Comparison of ENCODE assay signal across 14 cellular contexts in genomic region chr4:24373662-24374061, GRCh38.
DNase-seq lines count a peak whose midpoint lies in the region; ATAC-seq and TF ChIP-seq lines count a peak whose summit lies in the region.
"Had no signal": no experiment of that assay in that cellular context is flagged by ENCODE, and none has a peak within 500 bp of the region (broad histone marks: within the 10 kb centered on the region; RNA-seq: fewer than 3 reads in every experiment).

No MANE protein-coding gene starts in this region.

- intact Hi-C loops in activated CD8-positive, alpha-beta T cell treated with anti-CD3 and anti-CD28 coated beads for 36 hours (cut with micrococcal nuclease) = no loop called here

- H3K27ac ChIP-seq in caudate nucleus (ENCODE audit: low read depth, low read length) = peak overlapping the region; percentile 67
- H3K27ac ChIP-seq: BLaER1, GM23248 had no signal

- peaks cover 9% of the 10 kb centered on the region for H3K27me3 Mint-ChIP-seq in activated naive CD8-positive, alpha-beta T cell treated with anti-CD3 and anti-CD28 coated beads for 36 hours
- peaks cover 2% of the 10 kb centered on the region for H3K27me3 Mint-ChIP-seq in activated naive CD8-positive, alpha-beta T cell treated with anti-CD3 and anti-CD28 coated beads, Interleukin-2, amount 50 U/mL, for 24 hours
- peaks cover 6% of the 10 kb centered on the region for H3K27me3 Mint-ChIP-seq in activated CD8-positive, alpha-beta T cell treated with anti-CD3 and anti-CD28 coated beads for 36 hours
- H3K27me3 Mint-ChIP-seq: CD8-positive, alpha-beta memory T cell had no signal

- CTCF ChIA-PET in activated CD8-positive, alpha-beta T cell treated with anti-CD3 and anti-CD28 coated beads for 36 hours (lab: Charles Lee) = no interaction called here

- no peaks in the 10 kb centered on the region for H3K9me3 Mint-ChIP-seq in activated naive CD8-positive, alpha-beta T cell treated with anti-CD3 and anti-CD28 coated beads for 36 hours
- H3K9me3 Mint-ChIP-seq in activated naive CD8-positive, alpha-beta T cell treated with anti-CD3 and anti-CD28 coated beads, Interleukin-2, amount 50 U/mL, for 24 hours = no peaks in the 10 kb centered on the region
- peaks cover 2% of the 10 kb centered on the region for H3K9me3 Mint-ChIP-seq in activated CD8-positive, alpha-beta T cell treated with anti-CD3 and anti-CD28 coated beads for 36 hours

- no peak overlapping the region for H3K4me3 Mint-ChIP-seq in activated naive CD8-positive, alpha-beta T cell treated with anti-CD3 and anti-CD28 coated beads for 36 hours
- no peak overlapping the region for H3K4me3 Mint-ChIP-seq in activated naive CD8-positive, alpha-beta T cell treated with anti-CD3 and anti-CD28 coated beads, Interleukin-2, amount 50 U/mL, for 24 hours
- H3K4me3 Mint-ChIP-seq in activated CD8-positive, alpha-beta T cell treated with anti-CD3 and anti-CD28 coated beads for 36 hours = no peak overlapping the region
- H3K4me3 Mint-ChIP-seq: CD8-positive, alpha-beta memory T cell had no signal

- TF ChIP-seq CTCF in activated CD8-positive, alpha-beta T cell treated with anti-CD3 and anti-CD28 coated beads for 36 hours (IDR thresholded peaks at IDR 0.05) = no peak

- DNase-seq in activated naive CD8-positive, alpha-beta T cell treated with anti-CD3 and anti-CD28 coated beads for 36 hours = no peak
- DNase-seq in activated naive CD8-positive, alpha-beta T cell treated with anti-CD3 and anti-CD28 coated beads, Interleukin-2, amount 50 U/mL, for 24 hours = no peak
- no peak for DNase-seq in caudate nucleus (lab: John Stamatoyannopoulos, UW)
- no peak for DNase-seq in left lobe of liver (ENCODE audit: low spot score)
- DNase-seq in germinal center (ENCODE audit: low spot score) = no peak
- no peak for DNase-seq in activated CD8-positive, alpha-beta T cell treated with anti-CD3 and anti-CD28 coated beads for 36 hours
- DNase-seq in activated T-cell treated with anti-CD3 and anti-CD28 coated beads, Interleukin-2, amount 50 U/mL, for 48 hours = no peak
- DNase-seq: 8988T; AML-193; CD8-positive, alpha-beta memory T cell; DMS53; GM23248 had no signal

- no peak for ATAC-seq in activated naive CD8-positive, alpha-beta T cell treated with anti-CD3 and anti-CD28 coated beads, Interleukin-2, amount 50 U/mL, for 24 hours
- ATAC-seq in left lobe of liver = peak; percentile 71
- ATAC-seq in activated CD8-positive, alpha-beta T cell treated with anti-CD3 and anti-CD28 coated beads for 36 hours = no peak
- ATAC-seq: HCT116 had no signal

- POLR2A ChIA-PET in activated CD8-positive, alpha-beta T cell treated with anti-CD3 and anti-CD28 coated beads for 36 hours (lab: Charles Lee) = no interaction called here

- H3K4me1 Mint-ChIP-seq in activated naive CD8-positive, alpha-beta T cell treated with anti-CD3 and anti-CD28 coated beads for 36 hours = peaks cover 2% of the 10 kb centered on the region
- no peaks in the 10 kb centered on the region for H3K4me1 Mint-ChIP-seq in activated naive CD8-positive, alpha-beta T cell treated with anti-CD3 and anti-CD28 coated beads, Interleukin-2, amount 50 U/mL, for 24 hours
- H3K4me1 Mint-ChIP-seq in activated CD8-positive, alpha-beta T cell treated with anti-CD3 and anti-CD28 coated beads for 36 hours (ENCODE audit: low read depth) = no peaks in the 10 kb centered on the region
- H3K4me1 Mint-ChIP-seq: CD8-positive, alpha-beta memory T cell had no signal

- H3K27ac Mint-ChIP-seq in activated naive CD8-positive, alpha-beta T cell treated with anti-CD3 and anti-CD28 coated beads for 36 hours = peak overlapping the region; percentile 25
- no peak overlapping the region for H3K27ac Mint-ChIP-seq in activated naive CD8-positive, alpha-beta T cell treated with anti-CD3 and anti-CD28 coated beads, Interleukin-2, amount 50 U/mL, for 24 hours
- no peak overlapping the region for H3K27ac Mint-ChIP-seq in activated CD8-positive, alpha-beta T cell treated with anti-CD3 and anti-CD28 coated beads for 36 hours
- H3K27ac Mint-ChIP-seq: CD8-positive, alpha-beta memory T cell had no signal

- no peaks in the 10 kb centered on the region for H3K36me3 Mint-ChIP-seq in activated naive CD8-positive, alpha-beta T cell treated with anti-CD3 and anti-CD28 coated beads for 36 hours
- no peaks in the 10 kb centered on the region for H3K36me3 Mint-ChIP-seq in activated naive CD8-positive, alpha-beta T cell treated with anti-CD3 and anti-CD28 coated beads, Interleukin-2, amount 50 U/mL, for 24 hours (ENCODE audit: low read depth)
- no peaks in the 10 kb centered on the region for H3K36me3 Mint-ChIP-seq in activated CD8-positive, alpha-beta T cell treated with anti-CD3 and anti-CD28 coated beads for 36 hours (ENCODE audit: low read depth)
- H3K36me3 Mint-ChIP-seq: CD8-positive, alpha-beta memory T cell had no signal
